In genomic region chr17:45585794-45586650, GRCh38 we compare ENCODE assay signal across 8 cellular contexts.
A peak's percentile ranks its signal among the peaks of the same experiment; 100 is the strongest.
DNase-seq lines count a peak whose midpoint lies in the region; ATAC-seq and TF ChIP-seq lines count a peak whose summit lies in the region.
"Not testable (repeated sequence)": the region's sequence is repeated elsewhere in the genome, so short reads cannot be mapped to it uniquely, and the experiment has no call there.

No MANE protein-coding gene starts in this region.

- H3K9ac ChIP-seq in HCT116 (ENCODE audit: low read length) = peak overlapping the region; percentile 73
- peak overlapping the region; percentile 77 for H3K9ac ChIP-seq in neuronal stem cell (ENCODE audit: low read depth, low read length, poor library complexity)

- H3K18ac ChIP-seq in neuronal stem cell (ENCODE audit: low read length) = peak overlapping the region; percentile 95

- H3K23ac ChIP-seq in neuronal stem cell (ENCODE audit: low read depth, low read length, poor library complexity) = not testable (repeated sequence)

- H2BK120ac ChIP-seq in neuronal stem cell (ENCODE audit: low read depth, low read length) = not testable (repeated sequence)

- TF ChIP-seq RAD21 in HCT116 (IDR thresholded peaks at IDR 0.05; ENCODE audit: low read depth) = peak; percentile 13; the same call in 1 of the 2 replicates

- H3K79me2 ChIP-seq in HCT116 (ENCODE audit: insufficient read depth, low read length) = peaks cover 35% of the 10 kb centered on the region

- not testable (repeated sequence) for H2AFZ ChIP-seq in HCT116 (ENCODE audit: low read depth, low read length, poor library complexity, severe bottlenecking)
- H2AFZ ChIP-seq in neuronal stem cell (ENCODE audit: low read length) = peak overlapping the region; percentile 77

- not testable (repeated sequence) for H2BK5ac ChIP-seq in neuronal stem cell (ENCODE audit: low read length)

- intact Hi-C loops in HCT116 (cut with micrococcal nuclease) = loop anchor here (2.0 kb wide), 1 partner anchor 157 kb away; no protein-coding TSS in a partner anchor

- TF ChIP-seq CTCF in HCT116 (IDR thresholded peaks at IDR 0.05 in 2 of 3, conservative IDR thresholded peaks at IDR 0.05 in 1 of 3; ENCODE audit: borderline replicate concordance in 1 of 3, insufficient read depth in 1 of 3, low read depth in 2 of 3, low read length in 2 of 3) = peak in 2 of 3 experiments; percentile 14 to 20; a peak in 2 of 6 replicates

- not testable (repeated sequence) for H3K9me2 ChIP-seq in HCT116 (ENCODE audit: insufficient read depth)

- peaks cover 0 to 30% (median 0%) of the 10 kb centered on the region in 3 donors for H3K36me3 Mint-ChIP-seq in CD8-positive, alpha-beta memory T cell

- H3K27ac ChIP-seq in CD8-positive, alpha-beta memory T cell (ENCODE audit: low read depth, low read length); neuronal stem cell (replicated peaks; ENCODE audit: low read length): not testable (repeated sequence)
- peak overlapping the region; percentile 90 for H3K27ac ChIP-seq in HCT116 (ENCODE audit: low read depth, low read length)
- H3K27ac ChIP-seq in effector memory CD4-positive, alpha-beta T cell (ENCODE audit: insufficient read depth, low read length, poor library complexity, severe bottlenecking) = peak overlapping the region; percentile 86

- H3K4me3 Mint-ChIP-seq in CD8-positive, alpha-beta memory T cell = peak overlapping the region; percentile 92 to 98 (median 95)

- not testable (repeated sequence) for H4K91ac ChIP-seq in neuronal stem cell (ENCODE audit: low read depth, low read length, poor library complexity)

- not testable (repeated sequence) for H3K14ac ChIP-seq in neuronal stem cell (ENCODE audit: low read length)

- not testable (repeated sequence) for H3K9me3 Mint-ChIP-seq in CD8-positive, alpha-beta memory T cell

- not testable (repeated sequence) for H3K36me3 ChIP-seq in CD8-positive, alpha-beta memory T cell (ENCODE audit: insufficient read depth, low read length); HCT116 (ENCODE audit: control insufficient read depth in 1 of 2, insufficient read depth in 2 of 2, low read length in 2 of 2); effector memory CD4-positive, alpha-beta T cell (ENCODE audit: control insufficient read depth, insufficient read depth, low read length)
- H3K36me3 ChIP-seq in neuronal stem cell (replicated peaks in 1 of 2; ENCODE audit: control insufficient read depth in 2 of 2, insufficient read depth in 2 of 2, low read length in 2 of 2) = peaks cover 2 to 20% of the 10 kb centered on the region in 2 donors

- peaks cover 29 to 38% (median 37%) of the 10 kb centered on the region in 3 donors for H3K4me1 Mint-ChIP-seq in CD8-positive, alpha-beta memory T cell

- no CpG with 5 or more reads among the region's 62 CpGs for WGBS in neuronal stem cell (ENCODE audit: extremely low coverage in 2 of 2, insufficient read length in 2 of 2, insufficient replicate concordance in 1 of 2), 2 donors

- H4K20me1 ChIP-seq in HCT116 (ENCODE audit: insufficient read depth) = not testable (repeated sequence)

- H4K8ac ChIP-seq in neuronal stem cell (ENCODE audit: low read depth, low read length) = not testable (repeated sequence)

- not testable (repeated sequence) for BruUV-seq in HCT116 (replicated peaks; lab: Mats Ljungman, UMichigan)

- CTCF ChIA-PET in CD8-positive, alpha-beta memory T cell (lab: Charles Lee) = not testable (repeated sequence)
- CTCF ChIA-PET in HCT116 (lab: Charles Lee) = interaction anchor here (1.1 to 1.5 kb wide), 2 partner anchors 607 to 675 kb away, joined by 3 to 10 read pairs; partner anchors contain the start of gene KANSL1

- peak in 4 of 5 donors; percentile 20 to 58 (median 44) for DNase-seq in CD8-positive, alpha-beta memory T cell
- not testable (repeated sequence) for DNase-seq in HCT116 (ENCODE audit: low read depth, low spot score); neuronal stem cell (ENCODE audit: low spot score)
- DNase-seq in RPMI7951 (ENCODE audit: low read depth) (peak; percentile 23), superior temporal gyrus (ENCODE audit: extremely low spot score) (peak; percentile 24)
- peak; percentile 17 for DNase-seq in activated T-helper 9 cell treated with anti-CD3 and anti-CD28 coated beads, Interleukin-2, amount 50 U/mL, for 16 hours (ENCODE audit: low read depth)
- DNase-seq in effector memory CD4-positive, alpha-beta T cell = peak in 2 of 3 donors; percentile 29 to 30

- H3K27ac Mint-ChIP-seq in CD8-positive, alpha-beta memory T cell = peak overlapping the region; percentile 86 to 98 (median 94)

- not testable (repeated sequence) for TF ChIP-seq POLR2A in HCT116 (IDR thresholded peaks at IDR 0.05; ENCODE audit: borderline replicate concordance, extremely low read depth, insufficient read depth, insufficient read length)

- ATAC-seq in HCT116 = peak; percentile 52

- H3K27me3 ChIP-seq in CD8-positive, alpha-beta memory T cell (ENCODE audit: insufficient read depth, low read length, poor library complexity, severe bottlenecking); HCT116 (ENCODE audit: insufficient read depth, low read length); effector memory CD4-positive, alpha-beta T cell (replicated peaks; ENCODE audit: control insufficient read depth, insufficient read depth, low read length, poor library complexity, severe bottlenecking); neuronal stem cell (ENCODE audit: control insufficient read depth in 3 of 3, insufficient read depth in 3 of 3, low read depth in 1 of 3, low read length in 3 of 3): not testable (repeated sequence)

- not testable (repeated sequence) for H3K27me3 Mint-ChIP-seq in CD8-positive, alpha-beta memory T cell

- peak overlapping the region; percentile 79 for H3K4me3 ChIP-seq in CD8-positive, alpha-beta memory T cell (ENCODE audit: low read length)
- H3K4me3 ChIP-seq in HCT116 (replicated peaks in 1 of 2; ENCODE audit: low read depth in 1 of 2, low read length in 2 of 2) (peak overlapping the region; percentile 54 to 66), iPS-18c (ENCODE audit: insufficient read depth, low read depth, low read length) (peak overlapping the region; percentile 88; the same call in 1 of the 2 replicates), neuronal stem cell (ENCODE audit: low read length in 2 of 2) (peak overlapping the region; percentile 76 to 93)
- peak overlapping the region; percentile 88 for H3K4me3 ChIP-seq in effector memory CD4-positive, alpha-beta T cell (ENCODE audit: insufficient read depth, low read depth, low read length, poor library complexity, severe bottlenecking)

- H3K4ac ChIP-seq in neuronal stem cell (ENCODE audit: low read length) = not testable (repeated sequence)

- not testable (repeated sequence) for H2AK5ac ChIP-seq in neuronal stem cell (ENCODE audit: low read depth, low read length)

- H3K4me1 ChIP-seq in CD8-positive, alpha-beta memory T cell (ENCODE audit: insufficient read depth, low read length) = peaks cover 21% of the 10 kb centered on the region
- peaks cover 10 to 24% of the 10 kb centered on the region in 2 experiments; a peak in 3 of 4 replicates for H3K4me1 ChIP-seq in HCT116 (ENCODE audit: control insufficient read depth in 1 of 2, insufficient read depth in 2 of 2, low read length in 2 of 2)
- H3K4me1 ChIP-seq in effector memory CD4-positive, alpha-beta T cell (ENCODE audit: control insufficient read depth, insufficient read depth, low read length, poor library complexity, severe bottlenecking) = peaks cover 18% of the 10 kb centered on the region
- H3K4me1 ChIP-seq in neuronal stem cell (ENCODE audit: control insufficient read depth in 2 of 2, insufficient read depth in 1 of 2, low read depth in 1 of 2, low read length in 2 of 2) = not testable (repeated sequence)

- H3K79me1 ChIP-seq in neuronal stem cell (ENCODE audit: low read depth, low read length) = not testable (repeated sequence)

- not testable (repeated sequence) for H2BK12ac ChIP-seq in neuronal stem cell (ENCODE audit: low read length)

- POLR2A ChIA-PET in CD8-positive, alpha-beta memory T cell (lab: Charles Lee) = not testable (repeated sequence)
- POLR2A ChIA-PET in HCT116 (lab: Charles Lee) = interaction anchor here (1.1 kb wide), 1 partner anchor 674 kb away, joined by 6 read pairs; no protein-coding TSS in a partner anchor

- H3K4me2 ChIP-seq in HCT116 (ENCODE audit: low read length) (peak overlapping the region; percentile 78), neuronal stem cell (ENCODE audit: insufficient read depth, low read length, poor library complexity, severe bottlenecking) (peak overlapping the region; percentile 49)

- not testable (repeated sequence) for H2BK15ac ChIP-seq in neuronal stem cell (ENCODE audit: low read length)

- not testable (repeated sequence) for H3K9me3 ChIP-seq in CD8-positive, alpha-beta memory T cell (ENCODE audit: low read length); HCT116 (ENCODE audit: control insufficient read depth in 1 of 2, insufficient read depth in 1 of 2, low read depth in 1 of 2, low read length in 2 of 2); effector memory CD4-positive, alpha-beta T cell (ENCODE audit: control insufficient read depth, low read length); iPS-18c (ENCODE audit: control insufficient read depth, insufficient read depth, low read length); neuronal stem cell (replicated peaks in 1 of 2; ENCODE audit: control insufficient read depth in 2 of 2, insufficient read depth in 1 of 2, low read depth in 1 of 2, low read length in 2 of 2)

- RAD21 ChIA-PET in HCT116 (lab: Charles Lee; ENCODE audit: low non-redundant PET in 1 of 2, low total read pairs in 2 of 2, uncharacterized antibody in 2 of 2, unreplicated experiment in 2 of 2) = not testable (repeated sequence)

TF ChIP-seq in HCT116, 20 proteins besides CTCF, POLR2A, EP300 and RAD21:
- TF ChIP-seq MAX (IDR thresholded peaks at IDR 0.05) (peak; percentile 39; the same call in 1 of the 2 replicates), CBX3 (IDR thresholded peaks at IDR 0.05; ENCODE audit: low read depth) (peak; percentile 33; the same call in 1 of the 2 replicates)
